32 cellular contexts compared by ENCODE assay signal in genomic region chr5:99721487-99721886, GRCh38.
"Had no signal": no experiment of that assay in that cellular context is flagged by ENCODE, and none has a peak within 500 bp of the region (broad histone marks: within the 10 kb centered on the region; RNA-seq: fewer than 3 reads in every experiment).

No MANE protein-coding gene starts in this region.

- H3K27ac ChIP-seq: adrenal gland, body of pancreas, cardiac muscle cell, colonic mucosa, gastrocnemius medialis, neutrophil, ovary, prostate gland, suprapubic skin, tibial nerve, VCaP had no signal

- H3K9me3 Mint-ChIP-seq: activated naive CD4-positive, alpha-beta T cell treated with anti-CD3 and anti-CD28 coated beads for 36 hours; activated naive CD8-positive, alpha-beta T cell treated with anti-CD3 and anti-CD28 coated beads for 36 hours; nephron progenitor cell had no signal

- H3K36me3 ChIP-seq: adrenal gland, cardiac muscle cell, colonic mucosa, gastrocnemius medialis, neutrophil, ovary, prostate gland, suprapubic skin, tibial nerve had no signal

- DNase-seq: activated CD4-positive, alpha-beta T cell treated with anti-CD3 and anti-CD28 coated beads for 48 hours; activated CD4-positive, alpha-beta T cell treated with anti-CD3 and anti-CD28 coated beads, Interleukin-2, amount 50 U/mL, for 48 hours; activated CD8-positive, alpha-beta memory T cell treated with anti-CD3 and anti-CD28 coated beads for 24 hours; activated effector memory CD4-positive, alpha-beta T cell treated with anti-CD3 and anti-CD28 coated beads, Interleukin-2, amount 50 U/mL, for 16 hours; activated naive CD4-positive, alpha-beta T cell treated with anti-CD3 and anti-CD28 coated beads for 36 hours; activated naive CD8-positive, alpha-beta T cell treated with anti-CD3 and anti-CD28 coated beads for 36 hours; adrenal gland; aorta; body of pancreas; cerebellar nuclear complex; colonic mucosa; effector CD8-positive, alpha-beta T cell; erythroblast; gastrocnemius medialis; glutamatergic neuron; islet precursor cell; left cardiac atrium; left ventricle myocardium superior; mammary epithelial cell; nephron progenitor cell; ovary; stimulated activated CD4-positive, alpha-beta T cell treated with anti-CD3 and anti-CD28 coated beads, Interleukin-15, amount 100 ng/mL, for 24 hours; stimulated activated CD4-positive, alpha-beta T cell treated with anti-CD3 and anti-CD28 coated beads, Interleukin-2, amount 100 ng/mL, for 24 hours; stimulated activated naive CD4-positive, alpha-beta T cell had no signal

- FAIRE-seq: TTC549 had no signal

- H3K36me3 Mint-ChIP-seq: activated naive CD8-positive, alpha-beta T cell treated with anti-CD3 and anti-CD28 coated beads for 36 hours had no signal

- H3K27me3 Mint-ChIP-seq: activated naive CD8-positive, alpha-beta T cell treated with anti-CD3 and anti-CD28 coated beads for 36 hours had no signal

- H3K9me3 ChIP-seq: adrenal gland, body of pancreas, colonic mucosa, gastrocnemius medialis, neutrophil, ovary, prostate gland, suprapubic skin, tibial nerve had no signal

- H3K4me3 ChIP-seq: adrenal gland, body of pancreas, cardiac muscle cell, colonic mucosa, gastrocnemius medialis, ovary, prostate gland, suprapubic skin, tibial nerve had no signal

- H3K27ac Mint-ChIP-seq: activated naive CD4-positive, alpha-beta T cell treated with anti-CD3 and anti-CD28 coated beads for 36 hours; activated naive CD8-positive, alpha-beta T cell treated with anti-CD3 and anti-CD28 coated beads for 36 hours; nephron progenitor cell had no signal

- H3K4me3 Mint-ChIP-seq: activated naive CD4-positive, alpha-beta T cell treated with anti-CD3 and anti-CD28 coated beads for 36 hours; activated naive CD8-positive, alpha-beta T cell treated with anti-CD3 and anti-CD28 coated beads for 36 hours; nephron progenitor cell had no signal

- ATAC-seq: activated CD4-positive, CD25-positive, alpha-beta regulatory T cell treated with anti-CD3 and anti-CD28 coated beads, Interleukin-2, amount 50 U/mL, for 24 hours; body of pancreas; gastrocnemius medialis; left cardiac atrium; left ventricle myocardium superior had no signal

- H3K4me1 Mint-ChIP-seq: activated naive CD8-positive, alpha-beta T cell treated with anti-CD3 and anti-CD28 coated beads for 36 hours; nephron progenitor cell had no signal

- H3K4me1 ChIP-seq: adrenal gland, body of pancreas, colonic mucosa, gastrocnemius medialis, prostate gland, suprapubic skin, tibial nerve had no signal

- H3K27me3 ChIP-seq: adrenal gland, body of pancreas, cardiac muscle cell, colonic mucosa, gastrocnemius medialis, neutrophil, ovary, suprapubic skin, tibial nerve had no signal
